8 cellular contexts compared by ENCODE assay signal in genomic region chr1:153659175-153659534, GRCh38. TPM values are rescaled to one million over a fixed set of nuclear protein-coding genes. Genes with fewer than 3 reads are reported as not detected.
DNase-seq lines count a peak whose midpoint lies in the region; ATAC-seq and TF ChIP-seq lines count a peak whose summit lies in the region.

No MANE protein-coding gene starts in this region.

- DNase-seq in dorsolateral prefrontal cortex: no peak
- DNase-seq in natural killer cell: no peak
- no peak for DNase-seq in NCI-H1048 (lab: John Stamatoyannopoulos, UW)
- DNase-seq in NCI-H1417 (lab: John Stamatoyannopoulos, UW): no peak
- no peak for DNase-seq in Kasumi-1 (lab: John Stamatoyannopoulos, UW)

- H3F3A ChIP-seq in Loucy (ENCODE audit: low read depth): peaks cover 24% of the 10 kb centered on the region

- no peaks in the 10 kb centered on the region for H3K9me2 ChIP-seq in Loucy (replicated peaks; ENCODE audit: low read depth, low read length)

- H3K4me2 ChIP-seq in BLaER1: peak overlapping the region; percentile 95
- peak overlapping the region; percentile 95 for H3K4me2 ChIP-seq in Loucy (ENCODE audit: low read depth, low read length, poor library complexity, severe bottlenecking)

- peak overlapping the region; percentile 79 to 93 for H3K27ac Mint-ChIP-seq in natural killer cell

- H3K36me3 Mint-ChIP-seq in natural killer cell: no peaks in the 10 kb centered on the region

- peak overlapping the region; percentile 83 for H3K4me3 ChIP-seq in BLaER1
- H3K4me3 ChIP-seq in Loucy (ENCODE audit: low read length, poor library complexity, severe bottlenecking): peak overlapping the region; percentile 88
- H3K4me3 ChIP-seq in dorsolateral prefrontal cortex: peak overlapping the region; percentile 51 to 99 (median 87)

- H4K20me1 ChIP-seq in BLaER1 (peaks cover 42% of the 10 kb centered on the region), Loucy (ENCODE audit: insufficient read depth, low read length, poor library complexity, severe bottlenecking) (peaks cover 36% of the 10 kb centered on the region)

- H3K9me3 ChIP-seq in BLaER1: no peaks in the 10 kb centered on the region
- no peaks in the 10 kb centered on the region for H3K9me3 ChIP-seq in Loucy (ENCODE audit: insufficient read depth, low read depth, low read length)

- no peaks in the 10 kb centered on the region for H3K27me3 ChIP-seq in BLaER1
- no peaks in the 10 kb centered on the region for H3K27me3 ChIP-seq in Loucy (ENCODE audit: insufficient read depth, low read length, poor library complexity, severe bottlenecking)
- no peaks in the 10 kb centered on the region for H3K27me3 ChIP-seq in dorsolateral prefrontal cortex

- H3K27ac ChIP-seq in BLaER1 (peak overlapping the region; percentile 87), dorsolateral prefrontal cortex (peak overlapping the region in 58 of 59 donors; percentile 70 to 99 (median 95))

- H3K79me2 ChIP-seq in Loucy (ENCODE audit: insufficient read depth, low read length): peaks cover 39% of the 10 kb centered on the region

- TF ChIP-seq CTCF in Loucy (conservative IDR thresholded peaks at IDR 0.05; ENCODE audit: low read length) (no peak), dorsolateral prefrontal cortex (IDR thresholded peaks at IDR 0.05 in 54 of 56, conservative IDR thresholded peaks at IDR 0.05 in 2 of 56; ENCODE audit: low read depth in 1 of 56, partially characterized antibody in 56 of 56) (no peak), natural killer cell (IDR thresholded peaks at IDR 0.05) (no peak)

- no peaks in the 10 kb centered on the region for H3K9me3 Mint-ChIP-seq in natural killer cell

- H3K27me3 Mint-ChIP-seq in natural killer cell (ENCODE audit: low read depth in 2 of 2): no peaks in the 10 kb centered on the region

- peaks cover 44% of the 10 kb centered on the region for H3K36me3 ChIP-seq in BLaER1
- H3K36me3 ChIP-seq in Loucy (ENCODE audit: insufficient read depth, low read length): peaks cover 33% of the 10 kb centered on the region

- peaks cover 29% of the 10 kb centered on the region for H3K4me1 ChIP-seq in BLaER1
- no peaks in the 10 kb centered on the region for H3K4me1 ChIP-seq in Loucy (ENCODE audit: insufficient read depth, low read length, poor library complexity, severe bottlenecking)

- peak overlapping the region; percentile 91 for H3K9ac ChIP-seq in BLaER1
- H3K9ac ChIP-seq in Loucy (ENCODE audit: low read depth, low read length, poor library complexity, severe bottlenecking): peak overlapping the region; percentile 75

- no peak for ATAC-seq in natural killer cell
- no peak for ATAC-seq in GM21381 (IDR thresholded peaks at IDR 0.05; ENCODE audit: unreplicated experiment)

- peak overlapping the region; percentile 92 for H3K4me3 Mint-ChIP-seq in natural killer cell

- intact Hi-C loops in dorsolateral prefrontal cortex (cut with DNase I): no loop called here
- intact Hi-C loops in natural killer cell (cut with micrococcal nuclease): no loop called here

- peak overlapping the region; percentile 95 for H2AFZ ChIP-seq in Loucy (ENCODE audit: low read length)

- peaks cover 7 to 13% of the 10 kb centered on the region in 2 donors for H3K4me1 Mint-ChIP-seq in natural killer cell

RNA-seq across cellular contexts. Expression of gene SNAPIN, which starts 0.7 kb away (rescaled TPM):
- total RNA-seq in dorsolateral prefrontal cortex (10 to 100 TPM; 29.9 to 50.4 (median 39.0) TPM), natural killer cell (10 to 100 TPM; 21.0 to 25.5 (median 23.5) TPM)

RNA-seq across cellular contexts. Expression of gene ILF2, which starts 11.6 kb away (rescaled TPM):
- total RNA-seq in dorsolateral prefrontal cortex (10 to 100 TPM; 45.0 to 84.5 (median 66.7) TPM), natural killer cell (100 to 1,000 TPM in 2 of 3 donors, 10 to 100 TPM in 1; 97.6 to 134 (median 110) TPM)

RNA-seq across cellular contexts. Expression of gene NPR1, which starts 19.3 kb away (rescaled TPM):
- 1 to 10 TPM in 57 of 120 experiments, under 1 TPM in 63; 0.14 to 3.2 (median 0.97) TPM for total RNA-seq in dorsolateral prefrontal cortex
- not detected for total RNA-seq in natural killer cell

RNA-seq across cellular contexts. Expression of gene CHTOP, which starts 25.3 kb away (rescaled TPM):
- total RNA-seq in dorsolateral prefrontal cortex: 100 to 1,000 TPM in 1 of 120 experiments, 10 to 100 TPM in 119; 62.0 to 109 (median 76.4) TPM
- total RNA-seq in natural killer cell: 100 to 1,000 TPM in 2 of 3 donors, 10 to 100 TPM in 1; 94.7 to 110 (median 106) TPM

RNA-seq across cellular contexts. Expression of gene S100A1, which starts 30.9 kb away (rescaled TPM):
- total RNA-seq in dorsolateral prefrontal cortex (100 to 1,000 TPM; 162 to 726 (median 281) TPM), natural killer cell (not detected)
